ENCODE assay signal across 27 cellular contexts in the genomic region with DNA sequence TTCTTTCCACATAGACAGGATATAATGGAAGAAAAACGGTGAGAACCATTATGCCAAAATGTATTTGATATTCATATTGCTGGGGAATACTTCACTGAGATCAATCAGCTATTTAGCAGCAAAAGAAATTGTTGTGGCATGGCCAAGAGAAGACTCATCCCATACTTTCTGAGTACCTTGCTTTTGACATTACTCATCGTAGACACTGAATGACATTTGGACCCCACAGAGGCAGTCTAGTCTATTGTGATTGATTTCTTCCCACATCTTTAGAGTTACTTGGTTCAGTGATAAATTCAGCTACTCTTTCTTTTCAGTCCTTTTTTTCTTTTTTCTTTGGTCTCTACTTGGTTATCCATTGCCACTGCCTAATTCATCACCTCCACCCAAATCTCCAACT. TPM values are rescaled to one million over a fixed set of nuclear protein-coding genes. Genes with fewer than 3 reads are reported as not detected.
DNase-seq lines count a peak whose midpoint lies in the region; ATAC-seq, FAIRE-seq and TF ChIP-seq lines count a peak whose summit lies in the region.
"Had no signal": no experiment of that assay in that cellular context is flagged by ENCODE, and none has a peak within 500 bp of the region (broad histone marks: within the 10 kb centered on the region; RNA-seq: fewer than 3 reads in every experiment).

No MANE protein-coding gene starts in this region.

- no peak for TF ChIP-seq EP300 in esophagus muscularis mucosa (IDR thresholded peaks at IDR 0.05)

- no TSS peak for BruUV-seq in PC-3 (replicated peaks; lab: Mats Ljungman, UMichigan)

- TF ChIP-seq POLR2A in esophagus muscularis mucosa (IDR thresholded peaks at IDR 0.05; ENCODE audit: low read depth) (no peak), spleen (IDR thresholded peaks at IDR 0.05) (no peak), H54 (IDR thresholded peaks at IDR 0.05; ENCODE audit: low read depth, low read length) (no peak)

- H3K4me3 ChIP-seq in PC-3 (ENCODE audit: low read length) = no peak overlapping the region
- no peak overlapping the region for H3K4me3 ChIP-seq in esophagus muscularis mucosa
- H3K4me3 ChIP-seq in spleen = no peak overlapping the region
- H3K4me3 ChIP-seq: body of pancreas, hepatocyte, mucosa of descending colon, skin epidermis, stomach, tibial artery had no signal

- H3K36me3 ChIP-seq in PC-3 (ENCODE audit: low read depth, low read length) = peaks cover 85% of the 10 kb centered on the region
- peaks cover 6 to 80% (median 49%) of the 10 kb centered on the region in 4 donors for H3K36me3 ChIP-seq in esophagus muscularis mucosa
- H3K36me3 ChIP-seq in spleen = peaks cover 0 to 69% (median 5%) of the 10 kb centered on the region in 6 donors

- CTCF ChIA-PET in PC-3 (lab: Charles Lee) = no interaction called here

- POLR2A ChIA-PET in PC-3 (lab: Charles Lee; ENCODE audit: unreplicated experiment) = no interaction called here

- no peaks in the 10 kb centered on the region for H3K9me3 Mint-ChIP-seq in activated T-cell treated with anti-CD3 and anti-CD28 coated beads, Interleukin-2, amount 50 U/mL, for 4 hours
- no peaks in the 10 kb centered on the region for H3K9me3 Mint-ChIP-seq in stimulated activated effector memory CD8-positive, alpha-beta T cell treated with anti-CD3 and anti-CD28 coated beads, Interleukin-12 subunit alpha, Interleukin-12 subunit beta, amount 100 ng/mL, for 72 hours
- H3K9me3 Mint-ChIP-seq: CD4-positive, alpha-beta T cell; natural killer cell had no signal

- peaks cover 43% of the 10 kb centered on the region for H3K79me2 ChIP-seq in PC-3 (ENCODE audit: low read length)

- no peak overlapping the region for H2AFZ ChIP-seq in PC-3 (ENCODE audit: low read length)
- H2AFZ ChIP-seq: hepatocyte had no signal

- peak overlapping the region; percentile 45 for H3K4me2 ChIP-seq in PC-3 (ENCODE audit: low read length)
- H3K4me2 ChIP-seq: hepatocyte had no signal

- intact Hi-C loops in PC-3 (cut with micrococcal nuclease) = no loop called here
- intact Hi-C loops in esophagus muscularis mucosa (cut with DNase I) = no loop called here
- intact Hi-C loops in spleen (cut with DNase I; ENCODE audit: low total_unique reads) = no loop called here

- no peak overlapping the region for H3K9ac ChIP-seq in PC-3 (ENCODE audit: low read length)

- no peak for FAIRE-seq in H54 (lab: Jason Lieb, UNC)
- no peak for FAIRE-seq in GM19239 (lab: Jason Lieb, UNC)
- FAIRE-seq: frontal cortex, RCC 7860 had no signal

- peaks cover 5% of the 10 kb centered on the region for H3K4me1 Mint-ChIP-seq in activated T-cell treated with anti-CD3 and anti-CD28 coated beads, Interleukin-2, amount 50 U/mL, for 4 hours (ENCODE audit: low read depth)
- peaks cover 15% of the 10 kb centered on the region for H3K4me1 Mint-ChIP-seq in stimulated activated effector memory CD8-positive, alpha-beta T cell treated with anti-CD3 and anti-CD28 coated beads, Interleukin-12 subunit alpha, Interleukin-12 subunit beta, amount 100 ng/mL, for 72 hours

- H3K27ac Mint-ChIP-seq in stimulated activated effector memory CD8-positive, alpha-beta T cell treated with anti-CD3 and anti-CD28 coated beads, Interleukin-12 subunit alpha, Interleukin-12 subunit beta, amount 100 ng/mL, for 72 hours = no peak overlapping the region
- H3K27ac Mint-ChIP-seq: CD4-positive, alpha-beta T cell; natural killer cell had no signal

- H3F3A ChIP-seq in PC-3 (ENCODE audit: low read length, unreplicated experiment) = no peaks in the 10 kb centered on the region

- H3K36me3 Mint-ChIP-seq in activated T-cell treated with anti-CD3 and anti-CD28 coated beads, Interleukin-2, amount 50 U/mL, for 4 hours (ENCODE audit: insufficient read depth) = peaks cover 15% of the 10 kb centered on the region
- peaks cover 59% of the 10 kb centered on the region for H3K36me3 Mint-ChIP-seq in stimulated activated effector memory CD8-positive, alpha-beta T cell treated with anti-CD3 and anti-CD28 coated beads, Interleukin-12 subunit alpha, Interleukin-12 subunit beta, amount 100 ng/mL, for 72 hours
- H3K36me3 Mint-ChIP-seq: natural killer cell had no signal

- no peaks in the 10 kb centered on the region for H3K27me3 ChIP-seq in PC-3 (ENCODE audit: low read length)
- H3K27me3 ChIP-seq in esophagus muscularis mucosa = no peaks in the 10 kb centered on the region
- no peaks in the 10 kb centered on the region for H3K27me3 ChIP-seq in spleen (replicated peaks in 1 of 7)
- H3K27me3 ChIP-seq: body of pancreas, hepatocyte, stomach, tibial artery had no signal

- no peaks in the 10 kb centered on the region for H3K9me2 ChIP-seq in PC-3 (replicated peaks; ENCODE audit: low read length)

- H3K9me3 ChIP-seq in PC-3 (ENCODE audit: low read length) (no peaks in the 10 kb centered on the region), esophagus muscularis mucosa (no peaks in the 10 kb centered on the region), spleen (no peaks in the 10 kb centered on the region)
- H3K9me3 ChIP-seq: body of pancreas, mucosa of descending colon, stomach, tibial artery had no signal

- no peaks in the 10 kb centered on the region for H4K20me1 ChIP-seq in PC-3 (ENCODE audit: low read length)

- no peak overlapping the region for H3K4me3 Mint-ChIP-seq in activated T-cell treated with anti-CD3 and anti-CD28 coated beads, Interleukin-2, amount 50 U/mL, for 4 hours
- no peak overlapping the region for H3K4me3 Mint-ChIP-seq in stimulated activated effector memory CD8-positive, alpha-beta T cell treated with anti-CD3 and anti-CD28 coated beads, Interleukin-12 subunit alpha, Interleukin-12 subunit beta, amount 100 ng/mL, for 72 hours
- H3K4me3 Mint-ChIP-seq: CD4-positive, alpha-beta T cell; natural killer cell had no signal

- ATAC-seq in activated T-cell treated with anti-CD3 and anti-CD28 coated beads, Interleukin-2, amount 50 U/mL, for 4 hours = peak; percentile 77 to 90
- ATAC-seq in PC-3 = no peak; the same call in 1 of the 2 replicates
- ATAC-seq in stimulated activated effector memory CD8-positive, alpha-beta T cell treated with anti-CD3 and anti-CD28 coated beads, Interleukin-12 subunit alpha, Interleukin-12 subunit beta, amount 100 ng/mL, for 72 hours = peak; percentile 97
- ATAC-seq: body of pancreas, mucosa of descending colon, natural killer cell had no signal

- WGBS in esophagus muscularis mucosa = 87% methylated on average over 2 of the region's 2 CpGs
- 76 to 98% (median 88%) methylated on average over 2 of the region's 2 CpGs for WGBS in spleen, 5 donors

- H3K27me3 Mint-ChIP-seq in activated T-cell treated with anti-CD3 and anti-CD28 coated beads, Interleukin-2, amount 50 U/mL, for 4 hours (ENCODE audit: low read depth) = no peaks in the 10 kb centered on the region
- H3K27me3 Mint-ChIP-seq: CD4-positive, alpha-beta T cell had no signal

- DNase-seq in activated T-cell treated with anti-CD3 and anti-CD28 coated beads, Interleukin-2, amount 50 U/mL, for 4 hours = no peak
- DNase-seq in activated T-cell treated with anti-CD3 and anti-CD28 coated beads, Interleukin-2, amount 50 U/mL, for 1 hour = no peak
- DNase-seq in PC-3 (peak; percentile 57), esophagus muscularis mucosa (ENCODE audit: extremely low spot score) (no peak), spleen (no peak), H54 (ENCODE audit: insufficient read length, low spot score) (no peak), GM19239 (ENCODE audit: insufficient read length, low spot score) (no peak)
- DNase-seq in stimulated activated effector memory CD8-positive, alpha-beta T cell treated with anti-CD3 and anti-CD28 coated beads, Interleukin-12 subunit alpha, Interleukin-12 subunit beta, amount 100 ng/mL, for 72 hours (ENCODE audit: low spot score in 2 of 2) = no peak
- DNase-seq: activated CD4-positive, alpha-beta T cell treated with anti-CD3 and anti-CD28 coated beads for 4 hours; body of pancreas; CD4-positive, alpha-beta T cell; DMS 273 treated with DMSO at 0.1 percent for 48 hours; EL; mucosa of descending colon; natural killer cell; NCI-H1048; NCI-H187; NCI-H446 treated with DMSO at 0.1 percent for 48 hours; NCI-H82; nucleus accumbens; SHP77 treated with DMSO at 0.1 percent for 48 hours; stomach; tibial artery had no signal

- peaks cover 50% of the 10 kb centered on the region for H3K4me1 ChIP-seq in PC-3 (ENCODE audit: insufficient read depth, low read length)
- peaks cover 17 to 62% (median 54%) of the 10 kb centered on the region in 4 donors for H3K4me1 ChIP-seq in esophagus muscularis mucosa
- H3K4me1 ChIP-seq in spleen = no peaks in the 10 kb centered on the region

- H3K27ac ChIP-seq in PC-3 (ENCODE audit: low read length) (peak overlapping the region; percentile 44), esophagus muscularis mucosa (replicated peaks in 1 of 4) (peak overlapping the region; percentile 6 to 64 (median 44)), spleen (no peak overlapping the region)
- H3K27ac ChIP-seq: skin epidermis, tibial artery had no signal

- TF ChIP-seq CTCF in PC-3 (conservative IDR thresholded peaks at IDR 0.05; ENCODE audit: low read depth, low read length) (no peak), esophagus muscularis mucosa (IDR thresholded peaks at IDR 0.05) (no peak), spleen (IDR thresholded peaks at IDR 0.05 in 8 of 11, conservative IDR thresholded peaks at IDR 0.05 in 3 of 11) (no peak)

RNA-seq across cellular contexts. Expression of a gene that starts 22.1 kb away (rescaled TPM):
- 10 to 100 TPM in 1 of 3 donors, 1 to 10 TPM in 2; 5.8 to 10.8 (median 6.2) TPM for total RNA-seq in activated T-cell treated with anti-CD3 and anti-CD28 coated beads, Interleukin-2, amount 50 U/mL, for 4 hours
- 68.7 and 76.6 TPM in 2 replicates for total RNA-seq in PC-3 (2014; rRNA removed)
- total RNA-seq in esophagus muscularis mucosa = 10 to 100 TPM; 69.4 to 88.6 (median 78.3) TPM
- 100 to 1,000 TPM in 1 of 7 donors, 10 to 100 TPM in 6; 42.1 to 101 (median 66.2) TPM for total RNA-seq in spleen
- polyA plus RNA-seq in spleen = 10 to 100 TPM in 1 of 3 donors, 1 to 10 TPM in 2; 3.1 to 14.7 (median 5.9) TPM

Comparison
In these comparisons a context has a peak if more than half of its experiments do, and no peak if none do; other contexts are left out.
1. H3K27ac ChIP-seq: peak in PC-3 (single experiment) and esophagus muscularis mucosa (4 of 4); none in spleen (0 of 8).